1 cellular context compared by ENCODE assay signal in genomic region chr17:27257031-27257357, GRCh38.
TF ChIP-seq lines count a peak whose summit lies in the region.

No MANE protein-coding gene starts in this region.

TF ChIP-seq in HepG2, 621 proteins besides CTCF, POLR2A, EP300 and RAD21 (continued from another document):
- TF ChIP-seq ZNF362 (CRISPR knock-in tag; IDR thresholded peaks at IDR 0.05; ENCODE audit: borderline replicate concordance) (0 out of 2 replicates have a peak, but pooled peaks have one; percentile 51), ELF1 (CRISPR knock-in tag; IDR thresholded peaks at IDR 0.05) (no peak), MED1 (CRISPR knock-in tag; IDR thresholded peaks at IDR 0.05) (0 out of 2 replicates have a peak, but pooled peaks have one; percentile 11), ZBTB34 (CRISPR knock-in tag; IDR thresholded peaks at IDR 0.05) (no peak), SP1 (IDR thresholded peaks at IDR 0.05) (no peak), SP1 (CRISPR knock-in tag; IDR thresholded peaks at IDR 0.05) (no peak), ZNF121 (CRISPR knock-in tag; IDR thresholded peaks at IDR 0.05) (peak; percentile 88), ZMYM3 (CRISPR knock-in tag; IDR thresholded peaks at IDR 0.05) (0 out of 2 replicates have a peak, but pooled peaks have one; percentile 43)
- TF ChIP-seq, protein P1, sequence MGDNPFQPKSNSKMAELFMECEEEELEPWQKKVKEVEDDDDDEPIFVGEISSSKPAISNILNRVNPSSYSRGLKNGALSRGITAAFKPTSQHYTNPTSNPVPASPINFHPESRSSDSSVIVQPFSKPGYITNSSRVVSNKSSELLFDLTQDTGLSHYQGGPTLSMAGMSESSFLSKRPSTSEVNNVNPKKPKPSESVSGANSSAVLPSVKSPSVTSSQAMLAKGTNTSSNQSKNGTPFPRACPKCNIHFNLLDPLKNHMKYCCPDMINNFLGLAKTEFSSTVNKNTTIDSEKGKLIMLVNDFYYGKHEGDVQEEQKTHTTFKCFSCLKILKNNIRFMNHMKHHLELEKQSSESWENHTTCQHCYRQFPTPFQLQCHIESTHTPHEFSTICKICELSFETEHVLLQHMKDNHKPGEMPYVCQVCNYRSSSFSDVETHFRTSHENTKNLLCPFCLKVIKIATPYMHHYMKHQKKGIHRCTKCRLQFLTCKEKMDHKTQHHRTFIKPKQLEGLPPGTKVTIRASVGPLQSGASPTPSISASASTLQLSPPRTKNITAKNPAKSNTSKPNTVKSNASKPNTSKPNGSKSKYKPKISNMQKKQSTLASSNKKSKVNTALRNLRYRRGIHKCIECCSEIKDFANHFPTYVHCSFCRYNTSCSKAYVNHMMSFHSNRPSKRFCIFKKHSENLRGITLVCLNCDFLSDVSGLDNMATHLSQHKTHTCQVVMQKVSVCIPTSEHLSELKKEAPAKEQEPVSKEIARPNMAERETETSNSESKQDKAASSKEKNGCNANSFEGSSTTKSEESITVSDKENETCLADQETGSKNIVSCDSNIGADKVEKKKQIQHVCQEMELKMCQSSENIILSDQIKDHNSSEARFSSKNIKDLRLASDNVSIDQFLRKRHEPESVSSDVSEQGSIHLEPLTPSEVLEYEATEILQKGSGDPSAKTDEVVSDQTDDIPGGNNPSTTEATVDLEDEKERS (CRISPR knock-in tag; IDR thresholded peaks at IDR 0.05): 0 out of 2 replicates have a peak, but pooled peaks have one; percentile 47
- TF ChIP-seq, protein P2, sequence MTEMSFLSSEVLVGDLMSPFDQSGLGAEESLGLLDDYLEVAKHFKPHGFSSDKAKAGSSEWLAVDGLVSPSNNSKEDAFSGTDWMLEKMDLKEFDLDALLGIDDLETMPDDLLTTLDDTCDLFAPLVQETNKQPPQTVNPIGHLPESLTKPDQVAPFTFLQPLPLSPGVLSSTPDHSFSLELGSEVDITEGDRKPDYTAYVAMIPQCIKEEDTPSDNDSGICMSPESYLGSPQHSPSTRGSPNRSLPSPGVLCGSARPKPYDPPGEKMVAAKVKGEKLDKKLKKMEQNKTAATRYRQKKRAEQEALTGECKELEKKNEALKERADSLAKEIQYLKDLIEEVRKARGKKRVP (CRISPR knock-in tag; IDR thresholded peaks at IDR 0.05): no peak
- TF ChIP-seq, protein P3, sequence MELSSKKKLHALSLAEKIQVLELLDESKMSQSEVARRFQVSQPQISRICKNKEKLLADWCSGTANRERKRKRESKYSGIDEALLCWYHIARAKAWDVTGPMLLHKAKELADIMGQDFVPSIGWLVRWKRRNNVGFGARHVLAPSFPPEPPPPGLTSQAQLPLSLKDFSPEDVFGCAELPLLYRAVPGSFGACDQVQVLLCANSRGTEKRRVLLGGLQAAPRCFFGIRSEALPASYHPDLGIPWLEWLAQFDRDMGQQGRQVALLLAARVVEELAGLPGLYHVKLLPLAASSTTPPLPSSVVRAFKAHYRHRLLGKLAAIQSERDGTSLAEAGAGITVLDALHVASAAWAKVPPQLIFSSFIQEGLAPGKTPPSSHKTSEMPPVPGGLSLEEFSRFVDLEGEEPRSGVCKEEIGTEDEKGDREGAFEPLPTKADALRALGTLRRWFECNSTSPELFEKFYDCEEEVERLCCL (CRISPR knock-in tag; IDR thresholded peaks at IDR 0.05; ENCODE audit: borderline replicate concordance): no peak
